14 cellular contexts compared by ENCODE assay signal in the genomic region with DNA sequence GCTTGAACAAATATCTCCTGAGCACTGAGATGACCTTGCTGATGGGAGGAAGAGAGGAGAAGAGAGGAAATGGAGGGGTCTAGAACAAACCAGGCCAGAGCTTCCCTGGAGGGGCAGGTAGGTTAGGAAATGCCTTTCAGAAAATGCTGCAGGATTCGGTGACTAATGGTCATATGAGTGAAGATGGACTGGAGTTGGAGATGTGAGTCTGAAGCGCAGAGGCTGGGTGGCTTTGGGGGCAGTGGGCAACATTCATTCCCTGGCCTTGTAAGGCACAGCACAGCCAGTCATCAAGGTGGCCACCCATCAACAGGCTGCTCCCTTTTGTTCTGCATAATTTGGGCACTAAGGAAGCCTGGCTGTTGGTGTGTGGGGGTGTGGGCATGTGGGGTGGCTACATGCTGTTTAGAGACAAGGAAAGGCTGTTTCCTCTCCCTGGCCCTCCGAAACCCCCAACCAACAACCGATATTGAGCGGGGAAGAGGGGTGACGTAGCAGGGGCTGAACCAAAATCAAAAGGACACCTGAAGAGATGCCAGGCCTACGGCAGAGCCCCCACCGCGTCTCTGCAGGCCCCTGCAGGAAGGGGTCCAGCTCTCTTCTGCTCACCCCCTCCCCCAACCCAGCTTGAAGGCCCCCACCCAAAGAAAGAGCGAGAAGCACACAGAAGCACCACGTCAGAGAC. TPM values are rescaled to one million over a fixed set of nuclear protein-coding genes. Genes with fewer than 3 reads are reported as not detected.
A peak's percentile ranks its signal among the peaks of the same experiment; 100 is the strongest.
DNase-seq lines count a peak whose midpoint lies in the region; ATAC-seq and TF ChIP-seq lines count a peak whose summit lies in the region.
"Had no signal": no experiment of that assay in that cellular context is flagged by ENCODE, and none has a peak within 500 bp of the region (broad histone marks: within the 10 kb centered on the region; RNA-seq: fewer than 3 reads in every experiment).

No MANE protein-coding gene starts in this region.

- H3K27ac ChIP-seq in CD8-positive, alpha-beta T cell (ENCODE audit: low read depth, low read length), result no peak overlapping the region
- H3K27ac ChIP-seq in HUES48 (ENCODE audit: low read depth, low read length), result no peak overlapping the region
- H3K27ac ChIP-seq in esophagus squamous epithelium, result no peak overlapping the region
- H3K27ac ChIP-seq: psoas muscle had no signal

- H3K27ac Mint-ChIP-seq in CD8-positive, alpha-beta T cell, result no peak overlapping the region
- H3K27ac Mint-ChIP-seq in central memory CD8-positive, alpha-beta T cell (ENCODE audit: low read depth), result no peak overlapping the region
- H3K27ac Mint-ChIP-seq in nephron, result peak overlapping the region in 1 of 3 experiments; percentile 9

- H3K4me3 ChIP-seq in CD8-positive, alpha-beta T cell (ENCODE audit: low read depth, low read length), result no peak overlapping the region
- H3K4me3 ChIP-seq in HUES48 (ENCODE audit: low read depth, low read length) (peak overlapping the region; percentile 69), esophagus squamous epithelium (peak overlapping the region in 2 of 4 donors; percentile 57 to 61)

- no peaks in the 10 kb centered on the region for H3K9me3 ChIP-seq in CD8-positive, alpha-beta T cell (ENCODE audit: low read length)
- no peaks in the 10 kb centered on the region for H3K9me3 ChIP-seq in HUES48 (ENCODE audit: control insufficient read depth, insufficient read depth, low read length)
- no peaks in the 10 kb centered on the region for H3K9me3 ChIP-seq in esophagus squamous epithelium
- H3K9me3 ChIP-seq: psoas muscle had no signal

- TF ChIP-seq CTCF in CD8-positive, alpha-beta T cell (IDR thresholded peaks at IDR 0.05), result no peak
- TF ChIP-seq CTCF in nephron (IDR thresholded peaks at IDR 0.05; ENCODE audit: unreplicated experiment in 3 of 3), result no peak
- TF ChIP-seq CTCF in esophagus squamous epithelium (IDR thresholded peaks at IDR 0.05), result no peak

- no peak for DNase-seq in CD8-positive, alpha-beta T cell
- DNase-seq in central memory CD8-positive, alpha-beta T cell (ENCODE audit: low spot score in 2 of 2), result no peak
- no peak for DNase-seq in dermis blood vessel endothelial cell
- no peak for DNase-seq in DMS53 (lab: John Stamatoyannopoulos, UW)
- DNase-seq in mucosa of gallbladder (ENCODE audit: low spot score), result no peak
- no peak for DNase-seq in esophagus squamous epithelium (lab: John Stamatoyannopoulos, UW)
- DNase-seq: DMS153, left colon, MM.1S, NCI-H446 treated with DMSO at 0.1 percent for 48 hours, psoas muscle had no signal

- POLR2A ChIA-PET in CD8-positive, alpha-beta T cell (lab: Charles Lee), result no interaction called here

- H3K4me1 Mint-ChIP-seq in CD8-positive, alpha-beta T cell (ENCODE audit: low read depth), result peaks cover 26% of the 10 kb centered on the region
- peaks cover 26% of the 10 kb centered on the region for H3K4me1 Mint-ChIP-seq in central memory CD8-positive, alpha-beta T cell
- peaks cover 34% of the 10 kb centered on the region for H3K4me1 Mint-ChIP-seq in nephron

- peak overlapping the region; percentile 64 for H3K4me3 Mint-ChIP-seq in CD8-positive, alpha-beta T cell
- H3K4me3 Mint-ChIP-seq in central memory CD8-positive, alpha-beta T cell, result peak overlapping the region; percentile 50
- H3K4me3 Mint-ChIP-seq in nephron, result peak overlapping the region; percentile 69 to 82 (median 71)

- H3K27me3 Mint-ChIP-seq in CD8-positive, alpha-beta T cell (ENCODE audit: low read depth), result peaks cover 64% of the 10 kb centered on the region
- H3K27me3 Mint-ChIP-seq in central memory CD8-positive, alpha-beta T cell, result peaks cover 76% of the 10 kb centered on the region
- peaks cover 46% of the 10 kb centered on the region for H3K27me3 Mint-ChIP-seq in nephron (ENCODE audit: low read depth)

- no peaks in the 10 kb centered on the region for H3K36me3 ChIP-seq in CD8-positive, alpha-beta T cell (ENCODE audit: insufficient read depth, low read length)
- H3K36me3 ChIP-seq in HUES48 (ENCODE audit: control insufficient read depth, insufficient read depth, low read length) (no peaks in the 10 kb centered on the region), esophagus squamous epithelium (no peaks in the 10 kb centered on the region)

- peaks cover 34% of the 10 kb centered on the region for H3K27me3 ChIP-seq in CD8-positive, alpha-beta T cell (ENCODE audit: insufficient read depth, low read length)
- H3K27me3 ChIP-seq in HUES48 (ENCODE audit: control insufficient read depth, insufficient read depth, low read length), result peaks cover 68% of the 10 kb centered on the region
- peaks cover 16 to 100% (median 28%) of the 10 kb centered on the region in 4 donors for H3K27me3 ChIP-seq in esophagus squamous epithelium

- no peak overlapping the region for H3K9ac ChIP-seq in HUES48 (ENCODE audit: low read depth, low read length)

- CTCF ChIA-PET in CD8-positive, alpha-beta T cell (lab: Charles Lee), result no interaction called here

- peaks cover 3% of the 10 kb centered on the region for H3K36me3 Mint-ChIP-seq in CD8-positive, alpha-beta T cell
- no peaks in the 10 kb centered on the region for H3K36me3 Mint-ChIP-seq in central memory CD8-positive, alpha-beta T cell (ENCODE audit: insufficient read depth)
- H3K36me3 Mint-ChIP-seq in nephron (ENCODE audit: low read depth), result no peaks in the 10 kb centered on the region

- WGBS in esophagus squamous epithelium, 2 donors, result 61 to 71% methylated on average over 9 to 10 of the region's 11 CpGs

- TF ChIP-seq POLR2A in esophagus squamous epithelium (IDR thresholded peaks at IDR 0.05), result no peak

- H3K9me3 Mint-ChIP-seq in CD8-positive, alpha-beta T cell, result no peaks in the 10 kb centered on the region
- no peaks in the 10 kb centered on the region for H3K9me3 Mint-ChIP-seq in central memory CD8-positive, alpha-beta T cell
- H3K9me3 Mint-ChIP-seq in nephron, result no peaks in the 10 kb centered on the region

- H3K4me1 ChIP-seq in CD8-positive, alpha-beta T cell (ENCODE audit: insufficient read depth, low read length), result peaks cover 24% of the 10 kb centered on the region
- H3K4me1 ChIP-seq in HUES48 (ENCODE audit: control insufficient read depth, insufficient read depth, low read length) (peaks cover 21% of the 10 kb centered on the region), esophagus squamous epithelium (peaks cover 30 to 41% (median 32%) of the 10 kb centered on the region in 3 donors)

- intact Hi-C loops in CD8-positive, alpha-beta T cell (cut with DNase I, micrococcal nuclease), result loop anchor here in 1 of 2 experiments (5.0 kb wide), 1 partner anchor 174 kb away; a partner anchor contains a TSS
- intact Hi-C loops in esophagus squamous epithelium (cut with DNase I), result no loop called here

- no peak for ATAC-seq in CD8-positive, alpha-beta T cell
- ATAC-seq in central memory CD8-positive, alpha-beta T cell (replicated peaks; ENCODE audit: extremely low read depth, poor library complexity, severe bottlenecking), result no peak
- ATAC-seq: left colon had no signal

RNA-seq across cellular contexts. Expression of a gene that starts 1.5 kb away (rescaled TPM):
- not detected for total RNA-seq in CD8-positive, alpha-beta T cell
- 17.9 and 25.8 TPM in 2 replicates for total RNA-seq in dermis blood vessel endothelial cell
- not detected for total RNA-seq in mucosa of gallbladder
- under 1 TPM in 2 of 4 donors, not detected in 2; 0.18 to 0.19 TPM for total RNA-seq in esophagus squamous epithelium
- total RNA-seq: epithelial cell of proximal tubule, left colon had no signal

RNA-seq across cellular contexts. Expression of a gene that starts 13.8 kb away (rescaled TPM):
- not detected for total RNA-seq in CD8-positive, alpha-beta T cell
- total RNA-seq in dermis blood vessel endothelial cell (0.93 and 2.7 TPM in 2 replicates), mucosa of gallbladder (not detected), esophagus squamous epithelium (under 1 TPM in 1 of 4 donors, not detected in 3; 0.38 TPM)
- total RNA-seq: epithelial cell of proximal tubule, left colon, psoas muscle had no signal

RNA-seq across cellular contexts. Expression of a gene that starts 20.8 kb away (rescaled TPM):
- not detected for total RNA-seq in CD8-positive, alpha-beta T cell
- total RNA-seq in dermis blood vessel endothelial cell (0.74 and 1.2 TPM in 2 replicates), mucosa of gallbladder (0.26 TPM), esophagus squamous epithelium (not detected)

RNA-seq across cellular contexts. Expression of a gene that starts 44.2 kb away (rescaled TPM):
- total RNA-seq in CD8-positive, alpha-beta T cell, result 10 to 100 TPM; 24.7 to 31.4 TPM
- total RNA-seq in dermis blood vessel endothelial cell, result 33.5 and 69.8 TPM in 2 replicates
- 26.7 TPM for total RNA-seq in mucosa of gallbladder
- 10 to 100 TPM; 17.6 to 34.5 (median 22.0) TPM for total RNA-seq in esophagus squamous epithelium

RNA-seq across cellular contexts. Expression of a gene that starts 46.9 kb away (rescaled TPM):
- total RNA-seq in CD8-positive, alpha-beta T cell, result 1 to 10 TPM; 1.2 to 1.5 TPM
- total RNA-seq in dermis blood vessel endothelial cell, result 0.37 and 1.0 TPM in 2 replicates
- 3.1 TPM for total RNA-seq in mucosa of gallbladder
- 1 to 10 TPM in 1 of 4 donors, not detected in 3; 1.1 TPM for total RNA-seq in esophagus squamous epithelium
- total RNA-seq: epithelial cell of proximal tubule had no signal

Comparison
In these comparisons a context has a peak if more than half of its experiments do, and no peak if none do; other contexts are left out.
1. RNA of a gene that starts 1.5 kb away (total RNA-seq): 17.9 to 25.8 TPM in dermis blood vessel endothelial cell; 0.18 to 0.19 TPM in esophagus squamous epithelium, not detected in CD8-positive, alpha-beta T cell and not detected in mucosa of gallbladder (single experiment); every median in the first group is over 10 times any median in the second.
2. Peak in every context shown above with its lines, with median percentiles within 50 percentile points of each other: H3K4me3 Mint-ChIP-seq.